ENCODE assay signal across 8 cellular contexts in genomic region chr17:7133424-7133823, GRCh38. TPM values are rescaled to one million over a fixed set of nuclear protein-coding genes. Genes with fewer than 3 reads are reported as not detected.
DNase-seq lines count a peak whose midpoint lies in the region; ATAC-seq and TF ChIP-seq lines count a peak whose summit lies in the region.

No MANE protein-coding gene starts in this region.

- H3K4me3 ChIP-seq in A673 (ENCODE audit: low read depth, low read length, poor library complexity, severe bottlenecking) (peak overlapping the region; percentile 8), HUES48 (ENCODE audit: low read depth, low read length) (peak overlapping the region; percentile 29; the same call in 1 of the 2 replicates)

- intact Hi-C loops in A673 (cut with micrococcal nuclease; ENCODE audit: unreplicated experiment): no loop called here

- H3K36me3 ChIP-seq in A673 (ENCODE audit: insufficient read depth, low read length, poor library complexity, severe bottlenecking): no peaks in the 10 kb centered on the region
- no peaks in the 10 kb centered on the region for H3K36me3 ChIP-seq in HUES48 (ENCODE audit: control insufficient read depth, insufficient read depth, low read length)

- no peak overlapping the region; the same call in 1 of the 2 replicates for H3K9ac ChIP-seq in HUES48 (ENCODE audit: low read depth, low read length)

- H3K27ac ChIP-seq in A673 (ENCODE audit: low read depth, low read length, poor library complexity, severe bottlenecking) (peak overlapping the region; percentile 87), HUES48 (ENCODE audit: low read depth, low read length) (peak overlapping the region; percentile 99)

- DNase-seq in A673 (ENCODE audit: low spot score) (peak; percentile 91), germinal center (ENCODE audit: low spot score) (peak; percentile 56), AML-193 (lab: John Stamatoyannopoulos, UW) (no peak)
- peak; percentile 12 to 40 (median 27) for DNase-seq in activated CD8-positive, alpha-beta memory T cell treated with anti-CD3 and anti-CD28 coated beads for 48 hours (ENCODE audit: low read depth in 2 of 3, low spot score in 2 of 3)
- DNase-seq in stimulated activated CD4-positive, alpha-beta T cell treated with anti-CD3 and anti-CD28 coated beads, Interleukin-4, amount 100 ng/mL, for 48 hours (ENCODE audit: low read depth in 2 of 2): peak; percentile 18 to 30

- H3K9me3 ChIP-seq in A673 (ENCODE audit: low read depth, low read length, poor library complexity, severe bottlenecking): no peaks in the 10 kb centered on the region
- H3K9me3 ChIP-seq in HUES48 (ENCODE audit: control insufficient read depth, insufficient read depth, low read length): no peaks in the 10 kb centered on the region

- peaks cover 21% of the 10 kb centered on the region for H3K4me1 ChIP-seq in A673 (ENCODE audit: insufficient read depth, low read length, poor library complexity, severe bottlenecking)
- peaks cover 34% of the 10 kb centered on the region for H3K4me1 ChIP-seq in HUES48 (ENCODE audit: control insufficient read depth, insufficient read depth, low read length)

- POLR2A ChIA-PET in A673 (lab: Charles Lee; ENCODE audit: low non-redundant PET): interaction anchor here (0.7 kb wide), 1 partner anchor 97 kb away, joined by 8 read pairs; no protein-coding TSS in a partner anchor

- H3K27me3 ChIP-seq in A673 (replicated peaks; ENCODE audit: insufficient read depth, low read depth, low read length, poor library complexity) (no peaks in the 10 kb centered on the region), HUES48 (ENCODE audit: control insufficient read depth, insufficient read depth, low read length) (peaks cover 24% of the 10 kb centered on the region)

- TF ChIP-seq CTCF in A673 (conservative IDR thresholded peaks at IDR 0.05; ENCODE audit: low read depth, low read length): peak; percentile 69

- CTCF ChIA-PET in A673 (lab: Charles Lee): interaction anchor here (0.6 to 2.0 kb wide), 14 partner anchors 9 to 228 kb away, joined by 3 to 13 read pairs (median 6); partner anchors contain the start of gene NEURL4

- no TSS peak for BruUV-seq in A673 (replicated peaks; lab: Mats Ljungman, UMichigan)

- ATAC-seq in GM21423 (IDR thresholded peaks at IDR 0.05; ENCODE audit: unreplicated experiment) (no peak), HG03039 (IDR thresholded peaks at IDR 0.05; ENCODE audit: unreplicated experiment) (no peak)

RNA-seq across cellular contexts. Expression of gene ASGR2, which starts 18.8 kb away (rescaled TPM):
- total RNA-seq in A673 (2021): not detected in 2 replicates

RNA-seq across cellular contexts. Expression of gene ASGR1, which starts 45.7 kb away (rescaled TPM):
- 6.1 and 8.0 TPM in 2 replicates for total RNA-seq in A673 (2021)

RNA-seq across cellular contexts. Expression of gene CLEC10A, which starts 53.4 kb away (rescaled TPM):
- total RNA-seq in A673 (2021): not detected in 2 replicates

Comparison
In these comparisons a context has a peak if more than half of its experiments do, and no peak if none do; other contexts are left out.
1. DNase-seq: peak in A673 (single experiment), activated CD8-positive, alpha-beta memory T cell treated with anti-CD3 and anti-CD28 coated beads for 48 hours (3 of 3), germinal center (single experiment) and stimulated activated CD4-positive, alpha-beta T cell treated with anti-CD3 and anti-CD28 coated beads, Interleukin-4, amount 100 ng/mL, for 48 hours (2 of 2); none in AML-193 (0 of 2).